In the genomic region with DNA sequence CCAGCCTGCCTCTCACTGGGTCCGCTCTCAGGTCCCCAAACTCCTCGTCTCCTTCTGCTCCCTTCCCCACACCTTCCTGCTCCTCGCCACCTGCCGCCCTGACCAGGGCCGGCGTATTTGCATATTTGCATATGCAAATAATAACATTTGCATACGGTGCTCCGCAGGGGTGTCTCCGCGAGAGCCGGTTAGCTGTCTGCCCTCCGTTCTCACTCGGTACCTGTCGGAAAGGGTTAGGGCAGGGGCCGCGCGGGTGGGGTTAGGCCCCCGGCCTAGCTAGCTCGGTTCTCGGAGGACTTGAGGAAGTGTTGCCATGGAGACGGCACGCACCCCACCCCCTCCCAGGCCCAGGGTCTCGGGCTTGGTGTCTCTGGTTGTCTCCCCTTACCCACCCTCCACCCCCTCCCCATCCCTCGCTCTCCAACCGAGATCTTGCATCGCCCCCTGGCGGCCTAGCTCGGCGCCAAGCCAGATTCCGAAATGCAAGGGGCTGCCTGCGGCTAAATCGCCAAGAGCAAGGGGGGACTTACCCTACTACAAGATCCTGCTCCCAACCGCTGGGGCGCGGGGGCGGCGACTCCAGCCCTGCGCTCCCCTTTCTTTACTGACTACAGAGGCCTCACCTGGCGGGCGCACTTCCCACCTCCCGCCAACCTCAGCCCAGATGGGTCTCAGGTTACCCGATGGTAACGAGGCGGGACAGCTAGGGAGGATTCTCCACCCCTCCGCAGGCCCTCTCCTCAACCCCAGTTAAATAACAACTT, we compare ENCODE assay signal across 8 cellular contexts. TPM values are rescaled to one million over a fixed set of nuclear protein-coding genes. Genes with fewer than 3 reads are reported as not detected.
DNase-seq lines count a peak whose midpoint lies in the region; ATAC-seq and TF ChIP-seq lines count a peak whose summit lies in the region.

No MANE protein-coding gene starts in this region.

- under 1% methylated on average over 45 of the region's 45 CpGs for WGBS in HUES64
- 4 to 12% (median 5%) methylated on average over 43 to 45 of the region's 45 CpGs for WGBS in psoas muscle, 3 donors

- H3K27ac ChIP-seq in HUES64 (ENCODE audit: low read depth, low read length) (peak overlapping the region; percentile 57; the same call in 1 of the 2 replicates), PC-9 (no peak overlapping the region), psoas muscle (peak overlapping the region; percentile 68)

- POLR2A ChIA-PET in AG04449 (lab: Yijun Ruan, JAX): interaction anchor here (0.6 to 1.0 kb wide), 4 partner anchors 12 to 152 kb away, joined by 3 to 4 read pairs (median 3); a partner anchor contains a TSS
- POLR2A ChIA-PET in PC-9 (lab: Charles Lee; ENCODE audit: unreplicated experiment): interaction anchor here (0.6 to 0.7 kb wide), 3 partner anchors 119 to 131 kb away, joined by 8 to 15 read pairs (median 12); a partner anchor contains a TSS

- H3K9ac ChIP-seq in HUES64 (ENCODE audit: low read depth, low read length): no peak overlapping the region

- ATAC-seq in GM18858 (IDR thresholded peaks at IDR 0.05; ENCODE audit: unreplicated experiment): peak; percentile 34
- peak; percentile 4 to 30 (median 28) for ATAC-seq in psoas muscle

- H3K27me3 ChIP-seq in HUES64 (ENCODE audit: insufficient read depth, low read length) (peaks cover 59% of the 10 kb centered on the region), PC-9 (ENCODE audit: insufficient read depth, low read depth) (peaks cover 30% of the 10 kb centered on the region), psoas muscle (ENCODE audit: insufficient read depth in 3 of 3, low read length in 2 of 3) (peaks cover 0 to 11% (median 0%) of the 10 kb centered on the region in 3 donors)

- H3K4me3 ChIP-seq in AG04449 (ENCODE audit: low read depth, low read length): peak overlapping the region; percentile 49
- peak overlapping the region; percentile 64 for H3K4me3 ChIP-seq in HUES64 (ENCODE audit: low read length)
- peak overlapping the region; percentile 66 for H3K4me3 ChIP-seq in PC-9
- peak overlapping the region; percentile 56 for H3K4me3 ChIP-seq in psoas muscle

- H2AFZ ChIP-seq in PC-9: peak overlapping the region; percentile 70; the same call in 1 of the 2 replicates

- H4K20me1 ChIP-seq in PC-9 (ENCODE audit: insufficient read depth): no peaks in the 10 kb centered on the region

- CTCF ChIA-PET in AG04449 (lab: Yijun Ruan, JAX): interaction anchor here (0.7 to 38.5 kb wide), 36 partner anchors 10 to 274 kb away, joined by 3 to 880 read pairs (median 4); a partner anchor contains a TSS
- CTCF ChIA-PET in PC-9 (lab: Charles Lee): interaction anchor here (0.6 to 2.5 kb wide), 13 partner anchors 13 to 1196 kb away, joined by 3 to 25 read pairs (median 4); a partner anchor contains a TSS

- H3K4me1 ChIP-seq in HUES64 (ENCODE audit: insufficient read depth, low read length) (peaks cover 21% of the 10 kb centered on the region), PC-9 (replicated peaks; ENCODE audit: insufficient read depth) (0 out of 2 replicates have a peak, but pooled peaks cover 12% of the 10 kb centered on the region), psoas muscle (peaks cover 66% of the 10 kb centered on the region)

- DNase-seq in AG04449 (ENCODE audit: low read depth, low spot score) (no peak), PC-9 (peak; percentile 65 to 71), activated gamma-delta T cell treated with Interleukin-2 at 50 U/mL for 16 hours (peak; percentile 62), glomerular visceral epithelial cell (ENCODE audit: extremely low spot score) (peak; percentile 40), psoas muscle (peak; percentile 56 to 76), globus pallidus (ENCODE audit: low spot score) (no peak)

- intact Hi-C loops in PC-9 (cut with micrococcal nuclease; ENCODE audit: unreplicated experiment) (loop anchor here (1.0 to 10.0 kb wide), 6 partner anchors 30 to 488 kb away; a partner anchor contains a TSS), psoas muscle (cut with DNase I) (loop anchor here in 1 of 2 donors (1.0 kb wide), 1 partner anchor 30 kb away; no protein-coding TSS in a partner anchor)

- peaks cover 48% of the 10 kb centered on the region; the same call in 1 of the 2 replicates for H3F3A ChIP-seq in PC-9 (ENCODE audit: insufficient read depth, low read depth)

- H3K79me2 ChIP-seq in PC-9 (ENCODE audit: low read depth): no peaks in the 10 kb centered on the region

- no peaks in the 10 kb centered on the region for H3K9me3 ChIP-seq in HUES64 (ENCODE audit: insufficient read depth, low read depth, low read length)
- H3K9me3 ChIP-seq in PC-9 (ENCODE audit: insufficient read depth, low read depth): no peaks in the 10 kb centered on the region
- no peaks in the 10 kb centered on the region for H3K9me3 ChIP-seq in psoas muscle

- H3K4me2 ChIP-seq in PC-9: peak overlapping the region; percentile 99

- no peaks in the 10 kb centered on the region for H3K9me2 ChIP-seq in PC-9 (ENCODE audit: insufficient read depth)

- no peaks in the 10 kb centered on the region for H3K36me3 ChIP-seq in HUES64 (ENCODE audit: insufficient read depth, low read length)
- no peaks in the 10 kb centered on the region for H3K36me3 ChIP-seq in PC-9 (ENCODE audit: low read depth)
- H3K36me3 ChIP-seq in psoas muscle (ENCODE audit: insufficient read depth in 1 of 2, low read depth in 1 of 2): peaks cover 0 to 45% of the 10 kb centered on the region in 2 donors

- no TSS peak for BruUV-seq in PC-9 (replicated peaks; lab: Mats Ljungman, UMichigan)

- TF ChIP-seq CTCF in AG04449 (IDR thresholded peaks at IDR 0.05; ENCODE audit: insufficient read depth, low read length, missing control alignments) (peak; percentile 79), PC-9 (conservative IDR thresholded peaks at IDR 0.05) (peak; percentile 83), psoas muscle (IDR thresholded peaks at IDR 0.05) (peak; percentile 45)

RNA-seq across cellular contexts. Expression of a gene that starts 8.1 kb away (rescaled TPM):
- 0.90 TPM for polyA plus RNA-seq in HUES64 (2013, experiment 1 of 2)
- polyA plus RNA-seq in HUES64 (2013, experiment 2 of 2): 0.82 TPM
- total RNA-seq in PC-9 (2021) (1.3 and 2.2 TPM in 2 replicates), psoas muscle (1,000 to 10,000 TPM in 2 of 4 donors, 100 to 1,000 TPM in 2; 576 to 1,676 (median 997) TPM)
- 1,000 to 10,000 TPM in 1 of 3 donors, 100 to 1,000 TPM in 1, 10 to 100 TPM in 1; 98.2 to 1,376 (median 738) TPM for polyA plus RNA-seq in psoas muscle

RNA-seq across cellular contexts. Expression of a gene that starts 13.4 kb away (rescaled TPM):
- polyA plus RNA-seq in HUES64 (2013, experiment 1 of 2): 125 TPM
- polyA plus RNA-seq in HUES64 (2013, experiment 2 of 2): 133 TPM
- total RNA-seq in PC-9 (2021) (220 and 227 TPM in 2 replicates), psoas muscle (10 to 100 TPM; 39.2 to 59.2 (median 47.3) TPM)
- polyA plus RNA-seq in psoas muscle: 10 to 100 TPM; 36.6 to 66.8 (median 62.7) TPM

RNA-seq across cellular contexts. Expression of a gene that starts 26.3 kb away (rescaled TPM):
- 0.70 TPM for polyA plus RNA-seq in HUES64 (2013, experiment 1 of 2)
- polyA plus RNA-seq in HUES64 (2013, experiment 2 of 2): 2.2 TPM
- total RNA-seq in PC-9 (2021) (20.3 and 20.6 TPM in 2 replicates), psoas muscle (under 1 TPM in 3 of 4 donors, not detected in 1; 0.24 to 0.58 (median 0.42) TPM)
- under 1 TPM in 2 of 3 donors, not detected in 1; 0.01 to 0.20 TPM for polyA plus RNA-seq in psoas muscle

Comparison
In these comparisons a context has a peak if more than half of its experiments do, and no peak if none do; other contexts are left out.
1. DNase-seq: peak in PC-9 (2 of 2), activated gamma-delta T cell treated with Interleukin-2 at 50 U/mL for 16 hours (single experiment), glomerular visceral epithelial cell (single experiment) and psoas muscle (2 of 2); none in AG04449 (single experiment) and globus pallidus (single experiment).
2. RNA of a gene that starts 8.1 kb away (total RNA-seq): 576 to 1,676 TPM in psoas muscle; 1.3 to 2.2 TPM in PC-9; every median in the first group is over 100 times any median in the second.
3. RNA of a gene that starts 26.3 kb away (total RNA-seq): 20.3 to 20.6 TPM in PC-9; 0.24 to 0.58 TPM in psoas muscle; every median in the first group is over 10 times any median in the second.
4. Peak in every context shown above with its lines, with median percentiles within 50 percentile points of each other: H3K4me3 ChIP-seq and CTCF ChIP-seq.